ENCODE assay signal across 4 cellular contexts in genomic region chr13:108470921-108471320, GRCh38.
"Had no signal": no experiment of that assay in that cellular context is flagged by ENCODE, and none has a peak within 500 bp of the region (broad histone marks: within the 10 kb centered on the region; RNA-seq: fewer than 3 reads in every experiment).

No MANE protein-coding gene starts in this region.

- H3K4me3 ChIP-seq: GM23338 had no signal

- H3K36me3 Mint-ChIP-seq: IgD-negative memory B cell had no signal

- H3K4me3 Mint-ChIP-seq: GM23338, H9, IgD-negative memory B cell had no signal

- DNase-seq: H9, HCEC 1CT had no signal

- H3K4me1 Mint-ChIP-seq: IgD-negative memory B cell had no signal

- H3K27me3 Mint-ChIP-seq: IgD-negative memory B cell had no signal

- H3K27ac Mint-ChIP-seq: H9, IgD-negative memory B cell had no signal
